Comparison of ENCODE assay signal across 1 cellular context in the genomic region with DNA sequence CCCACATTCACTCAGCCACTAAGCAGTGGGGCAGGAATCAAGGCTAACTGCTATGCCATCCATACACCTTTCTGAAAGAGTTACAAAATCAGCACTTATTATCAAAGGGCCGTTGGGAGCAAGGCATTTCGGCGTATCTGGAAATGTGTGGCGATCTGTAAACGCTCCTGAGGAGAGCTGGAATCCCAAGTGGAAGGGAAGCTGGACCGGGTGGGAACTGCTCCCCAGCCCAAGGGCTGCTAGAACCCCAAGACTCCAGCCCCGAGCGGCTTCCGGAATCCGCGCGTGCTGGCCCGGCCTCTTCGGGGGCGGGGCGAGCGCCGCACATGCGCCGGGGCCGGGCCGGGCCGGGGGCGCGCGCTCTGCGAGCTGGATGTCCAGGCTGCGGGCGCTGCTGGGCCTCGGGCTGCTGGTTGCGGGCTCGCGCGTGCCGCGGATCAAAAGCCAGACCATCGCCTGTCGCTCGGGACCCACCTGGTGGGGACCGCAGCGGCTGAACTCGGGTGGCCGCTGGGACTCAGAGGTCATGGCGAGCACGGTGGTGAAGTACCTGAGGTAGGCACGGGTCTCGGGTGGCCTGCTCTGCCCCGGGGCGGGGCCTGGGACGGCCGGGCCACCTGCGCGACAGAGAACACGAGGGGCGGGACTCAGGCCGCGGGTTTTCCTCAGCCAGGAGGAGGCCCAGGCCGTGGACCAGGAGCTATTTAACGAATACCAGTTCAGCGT.
TF ChIP-seq lines count a peak whose summit lies in the region.

A gene (plus strand): TSS at position 345 of the 726 bp plus-strand sequence. CDS start 29 bp downstream, at position 374.

TF ChIP-seq in GM12878, 131 proteins besides CTCF, POLR2A, EP300 and RAD21 (continued from another document):
- TF ChIP-seq, protein P1, sequence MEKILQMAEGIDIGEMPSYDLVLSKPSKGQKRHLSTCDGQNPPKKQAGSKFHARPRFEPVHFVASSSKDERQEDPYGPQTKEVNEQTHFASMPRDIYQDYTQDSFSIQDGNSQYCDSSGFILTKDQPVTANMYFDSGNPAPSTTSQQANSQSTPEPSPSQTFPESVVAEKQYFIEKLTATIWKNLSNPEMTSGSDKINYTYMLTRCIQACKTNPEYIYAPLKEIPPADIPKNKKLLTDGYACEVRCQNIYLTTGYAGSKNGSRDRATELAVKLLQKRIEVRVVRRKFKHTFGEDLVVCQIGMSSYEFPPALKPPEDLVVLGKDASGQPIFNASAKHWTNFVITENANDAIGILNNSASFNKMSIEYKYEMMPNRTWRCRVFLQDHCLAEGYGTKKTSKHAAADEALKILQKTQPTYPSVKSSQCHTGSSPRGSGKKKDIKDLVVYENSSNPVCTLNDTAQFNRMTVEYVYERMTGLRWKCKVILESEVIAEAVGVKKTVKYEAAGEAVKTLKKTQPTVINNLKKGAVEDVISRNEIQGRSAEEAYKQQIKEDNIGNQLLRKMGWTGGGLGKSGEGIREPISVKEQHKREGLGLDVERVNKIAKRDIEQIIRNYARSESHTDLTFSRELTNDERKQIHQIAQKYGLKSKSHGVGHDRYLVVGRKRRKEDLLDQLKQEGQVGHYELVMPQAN (conservative IDR thresholded peaks at IDR 0.05): peak; percentile 75
- TF ChIP-seq HDAC2 (IDR thresholded peaks at IDR 0.05): no peak
- peak; percentile 4; the same call in 1 of the 2 replicates for TF ChIP-seq RUNX3 (IDR thresholded peaks at IDR 0.05; ENCODE audit: low read length)
- peak; percentile 48 for TF ChIP-seq HDAC6 (IDR thresholded peaks at IDR 0.05; ENCODE audit: unreplicated experiment)
- TF ChIP-seq, protein P2, sequence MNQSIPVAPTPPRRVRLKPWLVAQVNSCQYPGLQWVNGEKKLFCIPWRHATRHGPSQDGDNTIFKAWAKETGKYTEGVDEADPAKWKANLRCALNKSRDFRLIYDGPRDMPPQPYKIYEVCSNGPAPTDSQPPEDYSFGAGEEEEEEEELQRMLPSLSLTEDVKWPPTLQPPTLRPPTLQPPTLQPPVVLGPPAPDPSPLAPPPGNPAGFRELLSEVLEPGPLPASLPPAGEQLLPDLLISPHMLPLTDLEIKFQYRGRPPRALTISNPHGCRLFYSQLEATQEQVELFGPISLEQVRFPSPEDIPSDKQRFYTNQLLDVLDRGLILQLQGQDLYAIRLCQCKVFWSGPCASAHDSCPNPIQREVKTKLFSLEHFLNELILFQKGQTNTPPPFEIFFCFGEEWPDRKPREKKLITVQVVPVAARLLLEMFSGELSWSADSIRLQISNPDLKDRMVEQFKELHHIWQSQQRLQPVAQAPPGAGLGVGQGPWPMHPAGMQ (IDR thresholded peaks at IDR 0.05; ENCODE audit: borderline replicate concordance): no peak
- no peak for TF ChIP-seq FOS (IDR thresholded peaks at IDR 0.05; ENCODE audit: borderline replicate concordance, extremely low read depth, insufficient read length)
- TF ChIP-seq, protein P3, sequence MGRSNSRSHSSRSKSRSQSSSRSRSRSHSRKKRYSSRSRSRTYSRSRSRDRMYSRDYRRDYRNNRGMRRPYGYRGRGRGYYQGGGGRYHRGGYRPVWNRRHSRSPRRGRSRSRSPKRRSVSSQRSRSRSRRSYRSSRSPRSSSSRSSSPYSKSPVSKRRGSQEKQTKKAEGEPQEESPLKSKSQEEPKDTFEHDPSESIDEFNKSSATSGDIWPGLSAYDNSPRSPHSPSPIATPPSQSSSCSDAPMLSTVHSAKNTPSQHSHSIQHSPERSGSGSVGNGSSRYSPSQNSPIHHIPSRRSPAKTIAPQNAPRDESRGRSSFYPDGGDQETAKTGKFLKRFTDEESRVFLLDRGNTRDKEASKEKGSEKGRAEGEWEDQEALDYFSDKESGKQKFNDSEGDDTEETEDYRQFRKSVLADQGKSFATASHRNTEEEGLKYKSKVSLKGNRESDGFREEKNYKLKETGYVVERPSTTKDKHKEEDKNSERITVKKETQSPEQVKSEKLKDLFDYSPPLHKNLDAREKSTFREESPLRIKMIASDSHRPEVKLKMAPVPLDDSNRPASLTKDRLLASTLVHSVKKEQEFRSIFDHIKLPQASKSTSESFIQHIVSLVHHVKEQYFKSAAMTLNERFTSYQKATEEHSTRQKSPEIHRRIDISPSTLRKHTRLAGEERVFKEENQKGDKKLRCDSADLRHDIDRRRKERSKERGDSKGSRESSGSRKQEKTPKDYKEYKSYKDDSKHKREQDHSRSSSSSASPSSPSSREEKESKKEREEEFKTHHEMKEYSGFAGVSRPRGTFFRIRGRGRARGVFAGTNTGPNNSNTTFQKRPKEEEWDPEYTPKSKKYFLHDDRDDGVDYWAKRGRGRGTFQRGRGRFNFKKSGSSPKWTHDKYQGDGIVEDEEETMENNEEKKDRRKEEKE (IDR thresholded peaks at IDR 0.05): no peak
- TF ChIP-seq, protein P4, sequence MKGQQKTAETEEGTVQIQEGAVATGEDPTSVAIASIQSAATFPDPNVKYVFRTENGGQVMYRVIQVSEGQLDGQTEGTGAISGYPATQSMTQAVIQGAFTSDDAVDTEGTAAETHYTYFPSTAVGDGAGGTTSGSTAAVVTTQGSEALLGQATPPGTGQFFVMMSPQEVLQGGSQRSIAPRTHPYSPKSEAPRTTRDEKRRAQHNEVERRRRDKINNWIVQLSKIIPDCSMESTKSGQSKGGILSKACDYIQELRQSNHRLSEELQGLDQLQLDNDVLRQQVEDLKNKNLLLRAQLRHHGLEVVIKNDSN (IDR thresholded peaks at IDR 0.05; ENCODE audit: borderline replicate concordance, extremely low read length, insufficient read depth, low read depth, low read length): no peak
- TF ChIP-seq MTA2 (IDR thresholded peaks at IDR 0.05; ENCODE audit: low read depth): no peak
- peak; percentile 84; the same call in 1 of the 2 replicates for TF ChIP-seq PML (IDR thresholded peaks at IDR 0.05; ENCODE audit: low read length)
- TF ChIP-seq FOXM1 (IDR thresholded peaks at IDR 0.05; ENCODE audit: low read depth, low read length): no peak
- no peak for TF ChIP-seq SRF (IDR thresholded peaks at IDR 0.05; ENCODE audit: low read depth in 2 of 2, low read length in 2 of 2)
- TF ChIP-seq ZNF622 (IDR thresholded peaks at IDR 0.05): no peak
- TF ChIP-seq, protein P5, sequence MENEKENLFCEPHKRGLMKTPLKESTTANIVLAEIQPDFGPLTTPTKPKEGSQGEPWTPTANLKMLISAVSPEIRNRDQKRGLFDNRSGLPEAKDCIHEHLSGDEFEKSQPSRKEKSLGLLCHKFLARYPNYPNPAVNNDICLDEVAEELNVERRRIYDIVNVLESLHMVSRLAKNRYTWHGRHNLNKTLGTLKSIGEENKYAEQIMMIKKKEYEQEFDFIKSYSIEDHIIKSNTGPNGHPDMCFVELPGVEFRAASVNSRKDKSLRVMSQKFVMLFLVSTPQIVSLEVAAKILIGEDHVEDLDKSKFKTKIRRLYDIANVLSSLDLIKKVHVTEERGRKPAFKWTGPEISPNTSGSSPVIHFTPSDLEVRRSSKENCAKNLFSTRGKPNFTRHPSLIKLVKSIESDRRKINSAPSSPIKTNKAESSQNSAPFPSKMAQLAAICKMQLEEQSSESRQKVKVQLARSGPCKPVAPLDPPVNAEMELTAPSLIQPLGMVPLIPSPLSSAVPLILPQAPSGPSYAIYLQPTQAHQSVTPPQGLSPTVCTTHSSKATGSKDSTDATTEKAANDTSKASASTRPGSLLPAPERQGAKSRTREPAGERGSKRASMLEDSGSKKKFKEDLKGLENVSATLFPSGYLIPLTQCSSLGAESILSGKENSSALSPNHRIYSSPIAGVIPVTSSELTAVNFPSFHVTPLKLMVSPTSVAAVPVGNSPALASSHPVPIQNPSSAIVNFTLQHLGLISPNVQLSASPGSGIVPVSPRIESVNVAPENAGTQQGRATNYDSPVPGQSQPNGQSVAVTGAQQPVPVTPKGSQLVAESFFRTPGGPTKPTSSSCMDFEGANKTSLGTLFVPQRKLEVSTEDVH (IDR thresholded peaks at IDR 0.05; ENCODE audit: low read depth, partially characterized antibody): no peak
- peak; percentile 48; the same call in 1 of the 2 replicates for TF ChIP-seq TCF12 (IDR thresholded peaks at IDR 0.05; ENCODE audit: low read depth, low read length)
- TF ChIP-seq MXI1 (IDR thresholded peaks at IDR 0.05; ENCODE audit: low read depth, low read length): no peak; the same call in none of the 2 replicates
- TF ChIP-seq, protein P6, sequence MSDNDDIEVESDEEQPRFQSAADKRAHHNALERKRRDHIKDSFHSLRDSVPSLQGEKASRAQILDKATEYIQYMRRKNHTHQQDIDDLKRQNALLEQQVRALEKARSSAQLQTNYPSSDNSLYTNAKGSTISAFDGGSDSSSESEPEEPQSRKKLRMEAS (IDR thresholded peaks at IDR 0.05; ENCODE audit: low read depth, low read length): no peak
- TF ChIP-seq, protein P7, sequence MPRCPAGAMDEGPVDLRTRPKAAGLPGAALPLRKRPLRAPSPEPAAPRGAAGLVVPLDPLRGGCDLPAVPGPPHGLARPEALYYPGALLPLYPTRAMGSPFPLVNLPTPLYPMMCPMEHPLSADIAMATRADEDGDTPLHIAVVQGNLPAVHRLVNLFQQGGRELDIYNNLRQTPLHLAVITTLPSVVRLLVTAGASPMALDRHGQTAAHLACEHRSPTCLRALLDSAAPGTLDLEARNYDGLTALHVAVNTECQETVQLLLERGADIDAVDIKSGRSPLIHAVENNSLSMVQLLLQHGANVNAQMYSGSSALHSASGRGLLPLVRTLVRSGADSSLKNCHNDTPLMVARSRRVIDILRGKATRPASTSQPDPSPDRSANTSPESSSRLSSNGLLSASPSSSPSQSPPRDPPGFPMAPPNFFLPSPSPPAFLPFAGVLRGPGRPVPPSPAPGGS (IDR thresholded peaks at IDR 0.05; ENCODE audit: borderline replicate concordance, insufficient read depth, low read depth, low read length, poor library complexity, severe bottlenecking): peak; percentile 44
- TF ChIP-seq EGR1 (IDR thresholded peaks at IDR 0.05; ENCODE audit: borderline replicate concordance in 1 of 2, low read depth in 2 of 2, low read length in 2 of 2): peak in 1 of 2 experiments; percentile 63; a peak in 2 of 3 replicates
- TF ChIP-seq KDM1A (IDR thresholded peaks at IDR 0.05; ENCODE audit: borderline replicate concordance): no peak
- no peak for TF ChIP-seq ZNF24 (IDR thresholded peaks at IDR 0.05)
- TF ChIP-seq CREB1 (IDR thresholded peaks at IDR 0.05; ENCODE audit: low read depth): no peak
- TF ChIP-seq, protein P8, sequence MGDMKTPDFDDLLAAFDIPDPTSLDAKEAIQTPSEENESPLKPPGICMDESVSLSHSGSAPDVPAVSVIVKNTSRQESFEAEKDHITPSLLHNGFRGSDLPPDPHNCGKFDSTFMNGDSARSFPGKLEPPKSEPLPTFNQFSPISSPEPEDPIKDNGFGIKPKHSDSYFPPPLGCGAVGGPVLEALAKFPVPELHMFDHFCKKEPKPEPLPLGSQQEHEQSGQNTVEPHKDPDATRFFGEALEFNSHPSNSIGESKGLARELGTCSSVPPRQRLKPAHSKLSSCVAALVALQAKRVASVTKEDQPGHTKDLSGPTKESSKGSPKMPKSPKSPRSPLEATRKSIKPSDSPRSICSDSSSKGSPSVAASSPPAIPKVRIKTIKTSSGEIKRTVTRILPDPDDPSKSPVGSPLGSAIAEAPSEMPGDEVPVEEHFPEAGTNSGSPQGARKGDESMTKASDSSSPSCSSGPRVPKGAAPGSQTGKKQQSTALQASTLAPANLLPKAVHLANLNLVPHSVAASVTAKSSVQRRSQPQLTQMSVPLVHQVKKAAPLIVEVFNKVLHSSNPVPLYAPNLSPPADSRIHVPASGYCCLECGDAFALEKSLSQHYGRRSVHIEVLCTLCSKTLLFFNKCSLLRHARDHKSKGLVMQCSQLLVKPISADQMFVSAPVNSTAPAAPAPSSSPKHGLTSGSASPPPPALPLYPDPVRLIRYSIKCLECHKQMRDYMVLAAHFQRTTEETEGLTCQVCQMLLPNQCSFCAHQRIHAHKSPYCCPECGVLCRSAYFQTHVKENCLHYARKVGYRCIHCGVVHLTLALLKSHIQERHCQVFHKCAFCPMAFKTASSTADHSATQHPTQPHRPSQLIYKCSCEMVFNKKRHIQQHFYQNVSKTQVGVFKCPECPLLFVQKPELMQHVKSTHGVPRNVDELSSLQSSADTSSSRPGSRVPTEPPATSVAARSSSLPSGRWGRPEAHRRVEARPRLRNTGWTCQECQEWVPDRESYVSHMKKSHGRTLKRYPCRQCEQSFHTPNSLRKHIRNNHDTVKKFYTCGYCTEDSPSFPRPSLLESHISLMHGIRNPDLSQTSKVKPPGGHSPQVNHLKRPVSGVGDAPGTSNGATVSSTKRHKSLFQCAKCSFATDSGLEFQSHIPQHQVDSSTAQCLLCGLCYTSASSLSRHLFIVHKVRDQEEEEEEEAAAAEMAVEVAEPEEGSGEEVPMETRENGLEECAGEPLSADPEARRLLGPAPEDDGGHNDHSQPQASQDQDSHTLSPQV (IDR thresholded peaks at IDR 0.05): no peak
- peak; percentile 86 for TF ChIP-seq GATAD2B (conservative IDR thresholded peaks at IDR 0.05; ENCODE audit: low read depth)
- no peak for TF ChIP-seq SMARCA5 (IDR thresholded peaks at IDR 0.05)
- no peak for TF ChIP-seq ZNF207 (IDR thresholded peaks at IDR 0.05; ENCODE audit: borderline replicate concordance)
- no peak for TF ChIP-seq NR2C2 (IDR thresholded peaks at IDR 0.05; ENCODE audit: borderline replicate concordance, control insufficient read depth, insufficient read length, low read depth)
- TF ChIP-seq ASH2L (IDR thresholded peaks at IDR 0.05; ENCODE audit: borderline replicate concordance, low read depth): no peak
- TF ChIP-seq MYB (IDR thresholded peaks at IDR 0.05; ENCODE audit: borderline replicate concordance, low read depth, low read length): no peak
- no peak for TF ChIP-seq ZSCAN29 (IDR thresholded peaks at IDR 0.05)
- no peak for TF ChIP-seq STAT1 (conservative IDR thresholded peaks at IDR 0.05)
- no peak for TF ChIP-seq YBX1 (IDR thresholded peaks at IDR 0.05)
- no peak for TF ChIP-seq ETV6 (conservative IDR thresholded peaks at IDR 0.05 in 1 of 2, IDR thresholded peaks at IDR 0.05 in 1 of 2; ENCODE audit: borderline replicate concordance in 1 of 2, low read depth in 1 of 2)
- TF ChIP-seq SUPT20H (IDR thresholded peaks at IDR 0.05; ENCODE audit: borderline replicate concordance, control insufficient read depth, low read depth, low read length): no peak
- TF ChIP-seq JUND (IDR thresholded peaks at IDR 0.05; ENCODE audit: low read depth, low read length): no peak
- no peak for TF ChIP-seq MEF2A (IDR thresholded peaks at IDR 0.05; ENCODE audit: insufficient read depth, low read depth, low read length)
- no peak for TF ChIP-seq SMC3 (IDR thresholded peaks at IDR 0.05; ENCODE audit: borderline replicate concordance, low read length)
- no peak for TF ChIP-seq TARDBP (IDR thresholded peaks at IDR 0.05; ENCODE audit: borderline replicate concordance)
